ENCODE assay signal across 33 cellular contexts in genomic region chr7:64633401-64633800, GRCh38. TPM values are rescaled to one million over a fixed set of nuclear protein-coding genes. Genes with fewer than 3 reads are reported as not detected.
DNase-seq lines count a peak whose midpoint lies in the region; ATAC-seq, FAIRE-seq and TF ChIP-seq lines count a peak whose summit lies in the region.
"Had no signal": no experiment of that assay in that cellular context is flagged by ENCODE, and none has a peak within 500 bp of the region (broad histone marks: within the 10 kb centered on the region; RNA-seq: fewer than 3 reads in every experiment).

No MANE protein-coding gene starts in this region.

- CTCF ChIA-PET in HepG2 (lab: Yijun Ruan, JAX; ENCODE audit: low intra/inter-chr PET ratio, low total read pairs) (no interaction called here), IMR-90 (lab: Yijun Ruan, JAX) (no interaction called here), K562 (lab: Yijun Ruan, JAX; ENCODE audit: low intra/inter-chr PET ratio) (no interaction called here)

- H3K79me1 ChIP-seq in IMR-90 (ENCODE audit: low read depth in 1 of 2, low read length in 2 of 2): no peaks in the 10 kb centered on the region

- no peak overlapping the region for H4K8ac ChIP-seq in IMR-90 (ENCODE audit: low read depth in 2 of 2, low read length in 2 of 2)

- no peaks in the 10 kb centered on the region for H3K36me3 ChIP-seq in HepG2 (replicated peaks in 1 of 2; ENCODE audit: control insufficient read depth in 1 of 2, insufficient read depth in 2 of 2, low read length in 2 of 2)
- H3K36me3 ChIP-seq in right lobe of liver: no peaks in the 10 kb centered on the region
- H3K36me3 ChIP-seq in IMR-90 (ENCODE audit: control insufficient read depth, insufficient read depth, low read length): no peaks in the 10 kb centered on the region
- H3K36me3 ChIP-seq in K562 (ENCODE audit: control insufficient read depth, insufficient read depth, low read length): no peaks in the 10 kb centered on the region
- H3K36me3 ChIP-seq: BE2C; BLaER1; BLaER1 treated with 17β-estradiol and CSF1 and Interleukin-3, amounts not matched to agents 10 nM and 100 nM had no signal

- DNase-seq in HepG2 (ENCODE audit: low spot score): no peak
- no peak for DNase-seq in right lobe of liver
- no peak for DNase-seq in IMR-90
- no peak for DNase-seq in K562 (ENCODE audit: extremely low read depth in 1 of 4, low spot score in 3 of 4)
- DNase-seq in foreskin melanocyte: no peak
- no peak for DNase-seq in midbrain (lab: John Stamatoyannopoulos, UW)
- DNase-seq: 8988T; ACHN; AML-193; BE2C; C1 segment of cervical spinal cord; Caco-2; Calu3; CD4-positive, alpha-beta memory T cell; CD4-positive, alpha-beta T cell; CD4-positive, CD25-positive, alpha-beta regulatory T cell; CD8-positive, alpha-beta memory T cell; CD8-positive, alpha-beta T cell; COR-L47; DMS 273 treated with DMSO at 0.1 percent for 48 hours; DMS153; DMS53; DMS79; DMS79 treated with DMSO at 0.1 percent for 48 hours; DND-41; EL had no signal

- no peak overlapping the region for H2BK15ac ChIP-seq in IMR-90 (ENCODE audit: low read depth, low read length)

- no peaks in the 10 kb centered on the region for H4K20me1 ChIP-seq in HepG2 (ENCODE audit: insufficient read depth, low read length)
- H4K20me1 ChIP-seq in IMR-90 (ENCODE audit: insufficient read depth, low read length): no peaks in the 10 kb centered on the region
- no peaks in the 10 kb centered on the region for H4K20me1 ChIP-seq in K562 (replicated peaks; ENCODE audit: control insufficient read depth, insufficient read depth, low read length)
- H4K20me1 ChIP-seq: BLaER1; BLaER1 treated with 17β-estradiol and CSF1 and Interleukin-3, amounts not matched to agents 10 nM and 100 nM had no signal

- H3K23ac ChIP-seq in IMR-90 (ENCODE audit: low read depth, low read length): no peak overlapping the region

- H3K4me1 ChIP-seq in HepG2 (ENCODE audit: insufficient read depth, low read length) (peaks cover 30% of the 10 kb centered on the region), right lobe of liver (peaks cover 0 to 2% (median 0%) of the 10 kb centered on the region in 4 donors), IMR-90 (ENCODE audit: control insufficient read depth, insufficient read depth, low read length) (no peaks in the 10 kb centered on the region), K562 (replicated peaks in 1 of 2; ENCODE audit: control insufficient read depth in 2 of 2, insufficient read depth in 2 of 2, low read length in 2 of 2) (no peaks in the 10 kb centered on the region)
- H3K4me1 ChIP-seq: A549; BE2C; BLaER1; BLaER1 treated with 17β-estradiol and CSF1 and Interleukin-3, amounts not matched to agents 10 nM and 100 nM; Caco-2 had no signal

- 5% methylated on average over 3 of the region's 3 CpGs for WGBS in HepG2 (ENCODE audit: low lambda C conversion rate)
- WGBS in right lobe of liver (ENCODE audit: insufficient coverage, low coverage, low lambda C conversion rate, missing lambda C conversion rate): 93% methylated on average over 2 of the region's 3 CpGs
- WGBS in IMR-90 (ENCODE audit: extremely low coverage in 2 of 2, insufficient read length in 1 of 2), 2 experiments: 80% methylated on average over 1 of the region's 3 CpGs; no CpG with 5 or more reads in 1 of the 2 experiments
- 2% methylated on average over 3 of the region's 3 CpGs for WGBS in K562 (ENCODE audit: insufficient coverage, low coverage, missing lambda C conversion rate)

- H3K4me2 ChIP-seq in HepG2 (ENCODE audit: low read depth, low read length): no peak overlapping the region
- no peak overlapping the region for H3K4me2 ChIP-seq in IMR-90 (ENCODE audit: low read depth, low read length)
- H3K4me2 ChIP-seq in K562 (ENCODE audit: insufficient read depth, low read length): no peak overlapping the region
- H3K4me2 ChIP-seq: A549; BLaER1; BLaER1 treated with 17β-estradiol and CSF1 and Interleukin-3, amounts not matched to agents 10 nM and 100 nM had no signal

- dilution Hi-C loops in IMR-90 (cut with HindIII; ENCODE audit: low sequenced_read_pairs, unreplicated experiment): no loop called here

- H3K4me3 ChIP-seq in HepG2 (replicated peaks in 1 of 3; ENCODE audit: insufficient read depth in 1 of 3, low read depth in 2 of 3, low read length in 3 of 3) (no peak overlapping the region), right lobe of liver (no peak overlapping the region), IMR-90 (ENCODE audit: insufficient read depth, low read depth, low read length) (no peak overlapping the region), K562 (no peak overlapping the region)
- H3K4me3 ChIP-seq: A549; BLaER1; BLaER1 treated with 17β-estradiol and CSF1 and Interleukin-3, amounts not matched to agents 10 nM and 100 nM had no signal

- intact Hi-C loops in HepG2 (cut with micrococcal nuclease; ENCODE audit: unreplicated experiment) (no loop called here), right lobe of liver (cut with DNase I) (no loop called here), IMR-90 (cut with micrococcal nuclease) (no loop called here), K562 (cut with micrococcal nuclease) (no loop called here)

- H3K9me1 ChIP-seq in IMR-90 (ENCODE audit: insufficient read depth, low read length): no peaks in the 10 kb centered on the region
- no peaks in the 10 kb centered on the region for H3K9me1 ChIP-seq in K562 (ENCODE audit: control insufficient read depth, insufficient read depth, low read length)

- H3K14ac ChIP-seq in IMR-90 (replicated peaks; ENCODE audit: low read depth, low read length): no peak overlapping the region

- POLR2A ChIA-PET in HepG2 (lab: Yijun Ruan, JAX) (no interaction called here), IMR-90 (lab: Charles Lee; ENCODE audit: unreplicated experiment) (no interaction called here), K562 (lab: Yijun Ruan, JAX) (no interaction called here)

- H3K9ac ChIP-seq in HepG2 (ENCODE audit: insufficient read depth, low read depth, low read length) (no peak overlapping the region), IMR-90 (ENCODE audit: low read depth, low read length) (no peak overlapping the region), K562 (ENCODE audit: insufficient read depth in 1 of 2, low read depth in 2 of 2, low read length in 2 of 2) (no peak overlapping the region)
- H3K9ac ChIP-seq: BLaER1; BLaER1 treated with 17β-estradiol and CSF1 and Interleukin-3, amounts not matched to agents 10 nM and 100 nM had no signal

- BruUV-seq in HepG2 (replicated peaks; lab: Mats Ljungman, UMichigan) (no TSS peak), IMR-90 (replicated peaks; lab: Mats Ljungman, UMichigan) (no TSS peak), K562 (replicated peaks; lab: Mats Ljungman, UMichigan) (no TSS peak)

- H4K91ac ChIP-seq in IMR-90 (ENCODE audit: insufficient read depth, low read depth, low read length): no peak overlapping the region

- no peak overlapping the region for H4K5ac ChIP-seq in IMR-90 (ENCODE audit: low read depth, low read length)

- no peak overlapping the region for H2AK9ac ChIP-seq in IMR-90 (replicated peaks; ENCODE audit: low read depth, low read length, poor library complexity)

- H3K27ac ChIP-seq in HepG2 (ENCODE audit: extremely low read length, insufficient read depth, low read length) (no peak overlapping the region), right lobe of liver (no peak overlapping the region), IMR-90 (ENCODE audit: insufficient read depth, low read length) (no peak overlapping the region), K562 (ENCODE audit: extremely low read depth, low read depth, low read length) (no peak overlapping the region)
- H3K27ac ChIP-seq: 22Rv1; A549; BLaER1; BLaER1 treated with 17β-estradiol and CSF1 and Interleukin-3, amounts not matched to agents 10 nM and 100 nM; C4-2B had no signal

- TF ChIP-seq RAD21 in HepG2 (CRISPR knock-in tag; IDR thresholded peaks at IDR 0.05): no peak
- TF ChIP-seq RAD21 in IMR-90 (IDR thresholded peaks at IDR 0.05; ENCODE audit: low read length): no peak
- TF ChIP-seq RAD21 in K562 (CRISPR knock-in tag; conservative IDR thresholded peaks at IDR 0.05 in 1 of 2, IDR thresholded peaks at IDR 0.05 in 1 of 2): no peak

- no peak overlapping the region for H2BK20ac ChIP-seq in IMR-90 (ENCODE audit: low read depth, low read length)

- H3K56ac ChIP-seq in IMR-90 (ENCODE audit: extremely low read depth, insufficient read depth, low read length): no peak overlapping the region

- H2BK120ac ChIP-seq in IMR-90 (ENCODE audit: low read depth, low read length): no peak overlapping the region

- ATAC-seq in HepG2 (no peak), right lobe of liver (no peak), IMR-90 (ENCODE audit: low read depth) (no peak), K562 (no peak)
- ATAC-seq: A549; CD8-positive, alpha-beta T cell had no signal

- H3K9me3 ChIP-seq in HepG2 (ENCODE audit: low read length) (no peaks in the 10 kb centered on the region; the same call in 1 of the 2 replicates), right lobe of liver (no peaks in the 10 kb centered on the region), IMR-90 (ENCODE audit: control insufficient read depth, insufficient read depth, low read length) (peaks cover 5% of the 10 kb centered on the region; the same call in 1 of the 2 replicates), K562 (replicated peaks; ENCODE audit: control insufficient read depth, insufficient read depth, low read depth, low read length) (peaks cover 8% of the 10 kb centered on the region; the same call in 1 of the 2 replicates)
- H3K9me3 ChIP-seq: BE2C, BLaER1 had no signal

- TF ChIP-seq CTCF in HepG2 (CRISPR knock-in tag; IDR thresholded peaks at IDR 0.05) (no peak), right lobe of liver (IDR thresholded peaks at IDR 0.05) (no peak), IMR-90 (conservative IDR thresholded peaks at IDR 0.05; ENCODE audit: low read depth, low read length) (no peak), K562 (IDR thresholded peaks at IDR 0.05 in 2 of 3, conservative IDR thresholded peaks at IDR 0.05 in 1 of 3; ENCODE audit: insufficient read depth in 2 of 3, low read depth in 1 of 3, low read length in 3 of 3) (no peak)

- H3K27me3 ChIP-seq in HepG2 (ENCODE audit: control insufficient read depth in 1 of 2, insufficient read depth in 2 of 2, low read length in 2 of 2) (no peaks in the 10 kb centered on the region), right lobe of liver (no peaks in the 10 kb centered on the region), IMR-90 (ENCODE audit: control insufficient read depth, insufficient read depth, low read length) (no peaks in the 10 kb centered on the region), K562 (ENCODE audit: control insufficient read depth in 2 of 2, insufficient read depth in 2 of 2, low read length in 2 of 2) (no peaks in the 10 kb centered on the region)
- H3K27me3 ChIP-seq: BE2C; BLaER1; BLaER1 treated with 17β-estradiol and CSF1 and Interleukin-3, amounts not matched to agents 10 nM and 100 nM had no signal

- in situ Hi-C loops in HepG2 (cut with HindIII; ENCODE audit: extremely low pct_ligation_motif_present, low pct_unique_long_range_greater_than_20kb): no loop called here
- in situ Hi-C loops in IMR-90 (cut with MboI; ENCODE audit: low sequenced_read_pairs): no loop called here
- in situ Hi-C loops in K562 (cut with MboI): loop anchor here (25.0 kb wide), 1 partner anchor 679 kb away; no protein-coding TSS in a partner anchor

- no peak overlapping the region for H2BK5ac ChIP-seq in IMR-90 (ENCODE audit: low read depth, low read length, poor library complexity, severe bottlenecking)

- no peak overlapping the region for H3K4ac ChIP-seq in IMR-90 (ENCODE audit: low read depth, low read length)

- no peak overlapping the region for H2AFZ ChIP-seq in HepG2 (ENCODE audit: low read length)
- H2AFZ ChIP-seq in IMR-90 (replicated peaks; ENCODE audit: low read length, poor library complexity): no peak overlapping the region
- H2AFZ ChIP-seq in K562 (ENCODE audit: low read depth, low read length): no peak overlapping the region

- no peak overlapping the region for H2AK5ac ChIP-seq in IMR-90 (ENCODE audit: low read depth, low read length)

- no peak for TF ChIP-seq EP300 in HepG2 (IDR thresholded peaks at IDR 0.05; ENCODE audit: low read depth in 2 of 2, low read length in 2 of 2)
- TF ChIP-seq EP300 in HepG2 (CRISPR knock-in tag; IDR thresholded peaks at IDR 0.05; ENCODE audit: borderline replicate concordance): no peak
- TF ChIP-seq EP300 in K562 (IDR thresholded peaks at IDR 0.05; ENCODE audit: low read length): no peak

- H3K79me2 ChIP-seq in HepG2 (ENCODE audit: insufficient read depth, low read length) (no peaks in the 10 kb centered on the region), K562 (ENCODE audit: control insufficient read depth, insufficient read depth, low read length) (no peaks in the 10 kb centered on the region)

- no peak overlapping the region for H3K18ac ChIP-seq in IMR-90 (ENCODE audit: low read depth, low read length)

- no peak for TF ChIP-seq POLR2A in HepG2 (IDR thresholded peaks at IDR 0.05; ENCODE audit: insufficient read depth in 1 of 2, low read depth in 2 of 2, low read length in 2 of 2)
- TF ChIP-seq POLR2A in right lobe of liver (IDR thresholded peaks at IDR 0.05): no peak
- TF ChIP-seq POLR2A in IMR-90 (IDR thresholded peaks at IDR 0.05; ENCODE audit: low read depth, low read length): no peak
- no peak for TF ChIP-seq POLR2A in K562 (conservative IDR thresholded peaks at IDR 0.05)

- FAIRE-seq in HepG2 (lab: Jason Lieb, UNC) (no peak), K562 (lab: Jason Lieb, UNC) (no peak)
- FAIRE-seq: A204.1, A549, D721Med had no signal

RNA-seq across cellular contexts. Expression of gene ZNF107, which starts 32.5 kb away (rescaled TPM):
- total RNA-seq in HepG2 (2016; rRNA removed; fragmentation: Illumina TruSeq; extraction: Trizol): 5.4 and 9.4 TPM in 2 replicates
- 0.44 and 0.61 TPM in 2 replicates for total RNA-seq in HepG2 (2016; cell fraction: cytosol; rRNA removed; fragmentation: Illumina TruSeq; extraction: Trizol; ENCODE audit: low read depth)
- total RNA-seq in HepG2 (2016; cell fraction: insoluble cytoplasmic fraction; rRNA removed; fragmentation: Illumina TruSeq; extraction: Trizol): 5.3 and 9.7 TPM in 2 replicates
- 1.9 and 2.0 TPM in 2 replicates for total RNA-seq in HepG2 (2016; cell fraction: membrane; rRNA removed; fragmentation: Illumina TruSeq; extraction: Trizol)
- total RNA-seq in HepG2 (2016; cell fraction: nucleus; rRNA removed; fragmentation: Illumina TruSeq; extraction: Trizol): 11.3 and 12.4 TPM in 2 replicates
- 1.6 and 2.5 TPM in 2 replicates for polyA plus RNA-seq in HepG2 (2011; rRNA removed)
- polyA plus RNA-seq in HepG2 (2011; cell fraction: cytosol; rRNA removed): 0.96 and 1.1 TPM in 2 replicates
- 3.7 and 4.7 TPM in 2 replicates for polyA plus RNA-seq in HepG2 (2011; cell fraction: nucleus; rRNA removed)
- polyA plus RNA-seq in HepG2 (2012): 1.6 and 1.9 TPM in 2 replicates
- 0.19 and 0.23 TPM in 2 replicates for polyA plus RNA-seq in HepG2 (2016; cell fraction: cytosol; fragmentation: Illumina TruSeq; extraction: Trizol; ENCODE audit: low read depth)
- 7.7 and 8.6 TPM in 2 replicates for polyA plus RNA-seq in HepG2 (2016; cell fraction: insoluble cytoplasmic fraction; fragmentation: Illumina TruSeq; extraction: Trizol; ENCODE audit: low read depth)
- 0.73 and 0.80 TPM in 2 replicates for polyA plus RNA-seq in HepG2 (2016; cell fraction: membrane; fragmentation: Illumina TruSeq; extraction: Trizol; ENCODE audit: low read depth)
- 23.0 and 26.1 TPM in 2 replicates for polyA plus RNA-seq in HepG2 (2016; cell fraction: nucleus; fragmentation: Illumina TruSeq; extraction: Trizol; ENCODE audit: insufficient read depth, low read depth)
- polyA minus RNA-seq in HepG2 (2011; rRNA and poly(A)+ RNA removed; ENCODE audit: low replicate concordance): 1.4 TPM in 2 replicates
- polyA minus RNA-seq in HepG2 (2011; cell fraction: cytosol; rRNA and poly(A)+ RNA removed): 2.6 and 2.9 TPM in 2 replicates
- 9.6 and 11.2 TPM in 2 replicates for polyA minus RNA-seq in HepG2 (2011; cell fraction: nucleus; rRNA and poly(A)+ RNA removed)
- 1 to 10 TPM; 1.2 to 2.0 (median 1.6) TPM for total RNA-seq in right lobe of liver
- total RNA-seq in IMR-90 (2012; rRNA removed): 2.0 and 3.6 TPM in 2 replicates
- polyA plus RNA-seq in IMR-90 (2012; rRNA removed): 1.9 and 2.5 TPM in 2 replicates
- 0.14 and 0.28 TPM in 2 replicates for polyA plus RNA-seq in IMR-90 (2012; cell fraction: cytosol; rRNA removed)
- 0.61 and 3.3 TPM in 2 replicates for polyA plus RNA-seq in IMR-90 (2012; cell fraction: nucleus; rRNA removed; ENCODE audit: low replicate concordance)
- 13.9 and 28.5 TPM in 2 replicates for total RNA-seq in K562 (2011; cell fraction: chromatin; rRNA removed; ENCODE audit: low replicate concordance)
- total RNA-seq in K562 (2011; cell fraction: nucleolus; rRNA removed): 6.3 and 10.4 TPM in 2 replicates
- 14.0 and 20.2 TPM in 2 replicates for total RNA-seq in K562 (2011; cell fraction: nucleoplasm; rRNA removed)
- 5.3 and 7.1 TPM in 2 replicates for total RNA-seq in K562 (2014; rRNA removed)
- total RNA-seq in K562 (2014; rRNA removed; fragmentation: Illumina TruSeq; extraction: Trizol): 13.2 and 14.5 TPM in 2 replicates
- total RNA-seq in K562 (2015; rRNA removed; fragmentation: Illumina TruSeq; extraction: Trizol): 14.1 and 14.2 TPM in 2 replicates
- 7.7 and 7.9 TPM in 2 replicates for total RNA-seq in K562 (2021)
- polyA plus RNA-seq in K562 (2011; rRNA removed): 5.7 and 6.7 TPM in 2 replicates
- polyA plus RNA-seq in K562 (2011; cell fraction: cytosol; rRNA removed): 2.7 and 3.2 TPM in 2 replicates
- 6.6 and 8.4 TPM in 2 replicates for polyA plus RNA-seq in K562 (2011; cell fraction: nucleus; rRNA removed)
- polyA plus RNA-seq in K562 (2012): 4.3 and 5.9 TPM in 2 replicates
- 9.8 and 13.1 TPM in 2 replicates for polyA plus RNA-seq in K562 (2014; fragmentation: Illumina TruSeq; extraction: Trizol)
- polyA plus RNA-seq in K562 (2014; fragmentation: Nextera tagmentation; extraction: Ambion mirVana): 1 to 10 TPM; 2.4 to 4.5 TPM
- polyA plus RNA-seq in K562 (2014; rRNA removed): 8.9 and 9.3 TPM in 2 replicates
- 10.5 and 12.3 TPM in 2 replicates for polyA minus RNA-seq in K562 (2011; rRNA and poly(A)+ RNA removed)
- polyA minus RNA-seq in K562 (2011; cell fraction: cytosol; rRNA and poly(A)+ RNA removed): 2.3 and 6.4 TPM in 2 replicates
- polyA minus RNA-seq in K562 (2011; cell fraction: nucleus; rRNA and poly(A)+ RNA removed): 7.1 and 8.9 TPM in 2 replicates

Comparison
In these comparisons a context has a peak if more than half of its experiments do, and no peak if none do; other contexts are left out.
1. Of the 241 proteins assayed by ChIP-seq in both HepG2 and K562: peak only in HepG2: none; only in K562: CEBPG; in both: CEBPB; in neither: 239.